Comparison of ENCODE assay signal across 25 cellular contexts in genomic region chr14:105493921-105494605, GRCh38. TPM values are rescaled to one million over a fixed set of nuclear protein-coding genes. Genes with fewer than 3 reads are reported as not detected.
DNase-seq lines count a peak whose midpoint lies in the region; ATAC-seq and TF ChIP-seq lines count a peak whose summit lies in the region.
"Had no signal": no experiment of that assay in that cellular context is flagged by ENCODE, and none has a peak within 500 bp of the region (broad histone marks: within the 10 kb centered on the region; RNA-seq: fewer than 3 reads in every experiment).

No MANE protein-coding gene starts in this region.

- H4K8ac ChIP-seq in H9 (replicated peaks; ENCODE audit: insufficient read length, low read depth, low read length) = no peak overlapping the region

- no peak overlapping the region for H3K4me3 Mint-ChIP-seq in activated CD4-positive, alpha-beta T cell treated with anti-CD3 and anti-CD28 coated beads, Interleukin-2, amount 10 ng/mL, durations not matched to agents 24 days and 14 days
- H3K4me3 Mint-ChIP-seq in H9 = no peak overlapping the region
- H3K4me3 Mint-ChIP-seq: activated naive CD8-positive, alpha-beta T cell treated with anti-CD3 and anti-CD28 coated beads for 36 hours had no signal

- no peak overlapping the region for H3T11ph ChIP-seq in H9 (ENCODE audit: low read length)

- no peaks in the 10 kb centered on the region for H3K27me3 Mint-ChIP-seq in activated CD4-positive, alpha-beta T cell treated with anti-CD3 and anti-CD28 coated beads, Interleukin-2, amount 10 ng/mL, durations not matched to agents 24 days and 14 days
- peaks cover 6% of the 10 kb centered on the region for H3K27me3 Mint-ChIP-seq in H9 (ENCODE audit: low read depth)
- H3K27me3 Mint-ChIP-seq: activated naive CD8-positive, alpha-beta T cell treated with anti-CD3 and anti-CD28 coated beads for 36 hours; stimulated activated naive CD8-positive, alpha-beta T cell treated with anti-CD3 and anti-CD28 coated beads, Interleukin-15, amount 100 ng/mL, for 72 hours had no signal

- no peaks in the 10 kb centered on the region for H3K9me3 Mint-ChIP-seq in activated CD4-positive, alpha-beta T cell treated with anti-CD3 and anti-CD28 coated beads, Interleukin-2, amount 10 ng/mL, durations not matched to agents 24 days and 14 days
- H3K9me3 Mint-ChIP-seq in H9 = peaks cover 0 to 4% of the 10 kb centered on the region in 2 experiments; a peak in 1 of 5 replicates
- H3K9me3 Mint-ChIP-seq: activated naive CD8-positive, alpha-beta T cell treated with anti-CD3 and anti-CD28 coated beads for 36 hours; stimulated activated naive CD8-positive, alpha-beta T cell treated with anti-CD3 and anti-CD28 coated beads, Interleukin-15, amount 100 ng/mL, for 72 hours; T-helper 1 cell treated with Interleukin-12 subunit alpha and Interleukin-12 subunit beta and Interleukin-4 antibody, amounts not matched to agents 30 μg/mL and 1 μg/mL, for 36 hours had no signal

- H3K9me3 ChIP-seq in H9 (ENCODE audit: control insufficient read depth, low read depth, low read length) (no peaks in the 10 kb centered on the region), right cardiac atrium (ENCODE audit: control insufficient read depth, low read length) (no peaks in the 10 kb centered on the region)
- H3K9me3 ChIP-seq: BLaER1 treated with 17β-estradiol and CSF1 and Interleukin-3, amounts not matched to agents 10 nM and 100 nM; breast epithelium; SJCRH30 had no signal

- H3K9ac ChIP-seq in H9 (ENCODE audit: extremely low read depth, insufficient read length, low read length) = no peak overlapping the region
- H3K9ac ChIP-seq: BLaER1 treated with 17β-estradiol and CSF1 and Interleukin-3, amounts not matched to agents 10 nM and 100 nM had no signal

- no peak overlapping the region for H3K27ac Mint-ChIP-seq in activated CD4-positive, alpha-beta T cell treated with anti-CD3 and anti-CD28 coated beads, Interleukin-2, amount 10 ng/mL, durations not matched to agents 24 days and 14 days
- no peak overlapping the region for H3K27ac Mint-ChIP-seq in H9
- H3K27ac Mint-ChIP-seq: activated naive CD8-positive, alpha-beta T cell treated with anti-CD3 and anti-CD28 coated beads for 36 hours; stimulated activated naive CD8-positive, alpha-beta T cell treated with anti-CD3 and anti-CD28 coated beads, Interleukin-15, amount 100 ng/mL, for 72 hours; T-helper 1 cell treated with Interleukin-12 subunit alpha and Interleukin-12 subunit beta and Interleukin-4 antibody, amounts not matched to agents 30 μg/mL and 1 μg/mL, for 36 hours had no signal

- no peaks in the 10 kb centered on the region for H3K79me1 ChIP-seq in H9 (ENCODE audit: insufficient read depth, low read depth, low read length, poor library complexity, severe bottlenecking)

- H3K23me2 ChIP-seq in H9 (ENCODE audit: insufficient read length, low read depth, low read length, poor library complexity, severe bottlenecking) = peaks cover 3% of the 10 kb centered on the region

- no peak overlapping the region for H3K18ac ChIP-seq in H9 (ENCODE audit: insufficient read length, low read depth, low read length)

- H3K4me1 ChIP-seq in H9 (ENCODE audit: insufficient read depth, low read length) (no peaks in the 10 kb centered on the region), right cardiac atrium (ENCODE audit: control insufficient read depth, insufficient read depth, low read length) (no peaks in the 10 kb centered on the region)

- no peak for TF ChIP-seq CTCF in H9 (conservative IDR thresholded peaks at IDR 0.05)

- H3K4me3 ChIP-seq in right cardiac atrium (ENCODE audit: low read length) = no peak overlapping the region
- H3K4me3 ChIP-seq: BLaER1 treated with 17β-estradiol and CSF1 and Interleukin-3, amounts not matched to agents 10 nM and 100 nM; breast epithelium; SJCRH30 had no signal

- no peak overlapping the region for H3K56ac ChIP-seq in H9 (ENCODE audit: insufficient read length, low read depth, low read length)

- H2AFZ ChIP-seq in H9 (ENCODE audit: low read length) = no peak overlapping the region

- no peak overlapping the region for H4K91ac ChIP-seq in H9 (ENCODE audit: insufficient read length, low read depth, low read length)

- no peak overlapping the region for H3K23ac ChIP-seq in H9 (ENCODE audit: insufficient read length, low read depth, low read length)

- DNase-seq in activated CD4-positive, alpha-beta T cell treated with anti-CD3 and anti-CD28 coated beads, Interleukin-2, amount 10 ng/mL, durations not matched to agents 24 days and 14 days = peak; percentile 61
- DNase-seq in activated CD4-positive, alpha-beta T cell treated with anti-CD3 and anti-CD28 coated beads, Interleukin-2, amount 50 U/mL, for 48 hours = no peak
- DNase-seq in H9 (peak; percentile 20), right cardiac atrium (peak in 2 of 3 donors; percentile 54 to 70), sciatic nerve (ENCODE audit: low spot score) (peak; percentile 51), midbrain (lab: John Stamatoyannopoulos, UW) (no peak)
- DNase-seq: activated CD4-positive, alpha-beta T cell treated with anti-CD3 and anti-CD28 coated beads, Interleukin-2, amount 50 U/mL, for 4 hours; activated naive CD8-positive, alpha-beta T cell treated with anti-CD3 and anti-CD28 coated beads for 36 hours; DMS153; foreskin keratinocyte; IMR-90; NCI-H146; NCI-H2227 treated with DMSO at 0.1 percent for 48 hours; nucleus accumbens; SJCRH30; stimulated activated naive CD8-positive, alpha-beta T cell treated with anti-CD3 and anti-CD28 coated beads, Interleukin-15, amount 100 ng/mL, for 72 hours; trophoblast cell had no signal

- H3K79me2 ChIP-seq in H9 (ENCODE audit: insufficient read depth, low read length) = no peaks in the 10 kb centered on the region

- no peaks in the 10 kb centered on the region for H4K20me1 ChIP-seq in H9 (ENCODE audit: control insufficient read depth, insufficient read depth, insufficient read length)

- H2AK5ac ChIP-seq in H9 (ENCODE audit: insufficient read length, low read length) = no peak overlapping the region

- ATAC-seq in right cardiac atrium = no peak
- ATAC-seq in sciatic nerve = no peak
- no peak for ATAC-seq in HG02763 (IDR thresholded peaks at IDR 0.05; ENCODE audit: unreplicated experiment)
- ATAC-seq in HG03280 (IDR thresholded peaks at IDR 0.05; ENCODE audit: unreplicated experiment) = no peak
- ATAC-seq: foreskin keratinocyte; stimulated activated naive CD8-positive, alpha-beta T cell treated with anti-CD3 and anti-CD28 coated beads, Interleukin-15, amount 100 ng/mL, for 72 hours had no signal

- WGBS in H9 (ENCODE audit: extremely low coverage, insufficient read length, low lambda C conversion rate) = no CpG with 5 or more reads among the region's 16 CpGs
- WGBS in right cardiac atrium = 89% methylated on average over 16 of the region's 16 CpGs

- no peak overlapping the region for H4K5ac ChIP-seq in H9 (ENCODE audit: insufficient read length, low read depth, low read length)

- H3K14ac ChIP-seq in H9 (ENCODE audit: insufficient read depth, low read length) = no peak overlapping the region

- no peak overlapping the region for H3K4ac ChIP-seq in H9 (ENCODE audit: low read depth, low read length)

- no peak overlapping the region for H2BK20ac ChIP-seq in H9 (ENCODE audit: low read depth, low read length, poor library complexity, severe bottlenecking)

- no peak overlapping the region for H2BK12ac ChIP-seq in H9 (ENCODE audit: insufficient read length, low read depth, low read length)

- H3K36me3 Mint-ChIP-seq in activated CD4-positive, alpha-beta T cell treated with anti-CD3 and anti-CD28 coated beads, Interleukin-2, amount 10 ng/mL, durations not matched to agents 24 days and 14 days (ENCODE audit: low read depth) = peaks cover 4% of the 10 kb centered on the region
- H3K36me3 Mint-ChIP-seq in H9 (ENCODE audit: insufficient read depth in 1 of 3, low read depth in 3 of 3) = peaks cover 0 to 5% (median 0%) of the 10 kb centered on the region in 3 experiments; a peak in 3 of 7 replicates
- H3K36me3 Mint-ChIP-seq: activated naive CD8-positive, alpha-beta T cell treated with anti-CD3 and anti-CD28 coated beads for 36 hours had no signal

- H3K4me1 Mint-ChIP-seq in activated CD4-positive, alpha-beta T cell treated with anti-CD3 and anti-CD28 coated beads, Interleukin-2, amount 10 ng/mL, durations not matched to agents 24 days and 14 days = peaks cover 9% of the 10 kb centered on the region
- peaks cover 4 to 13% of the 10 kb centered on the region in 2 experiments for H3K4me1 Mint-ChIP-seq in H9

- H3K27ac ChIP-seq in H9 (ENCODE audit: insufficient read length, low read depth, low read length) = no peak overlapping the region
- no peak overlapping the region for H3K27ac ChIP-seq in right cardiac atrium (ENCODE audit: low read length)
- H3K27ac ChIP-seq: BLaER1 treated with 17β-estradiol and CSF1 and Interleukin-3, amounts not matched to agents 10 nM and 100 nM; breast epithelium; epithelial cell of prostate; foreskin keratinocyte; SJCRH30 had no signal

- H3K27me3 ChIP-seq in H9 (ENCODE audit: insufficient read depth, low read length) (no peaks in the 10 kb centered on the region), right cardiac atrium (ENCODE audit: control insufficient read depth, insufficient read depth) (no peaks in the 10 kb centered on the region)
- H3K27me3 ChIP-seq: BLaER1 treated with 17β-estradiol and CSF1 and Interleukin-3, amounts not matched to agents 10 nM and 100 nM; breast epithelium; foreskin keratinocyte; SJCRH30 had no signal

- H2BK120ac ChIP-seq in H9 (ENCODE audit: low read depth, low read length, poor library complexity, severe bottlenecking) = no peak overlapping the region

- H2BK5ac ChIP-seq in H9 (ENCODE audit: insufficient read length, low read length) = no peak overlapping the region

- no peak overlapping the region for H2BK15ac ChIP-seq in H9 (ENCODE audit: low read depth, low read length)

- intact Hi-C loops in activated CD4-positive, alpha-beta T cell treated with anti-CD3 and anti-CD28 coated beads, Interleukin-2, amount 10 ng/mL, durations not matched to agents 24 days and 14 days (cut with micrococcal nuclease) = loop anchor here (5.0 kb wide), 2 partner anchors 402 to 427 kb away; partner anchors contain the start of gene GPR132
- intact Hi-C loops in right cardiac atrium (cut with DNase I) = loop anchor here in 1 of 4 donors (5.0 kb wide), 1 partner anchor 122 kb away; no protein-coding TSS in a partner anchor
- intact Hi-C loops in sciatic nerve (cut with DNase I) = no loop called here

- H3K4me2 ChIP-seq in H9 (ENCODE audit: insufficient read depth, insufficient read length, low read length) = no peak overlapping the region
- H3K4me2 ChIP-seq: BLaER1 treated with 17β-estradiol and CSF1 and Interleukin-3, amounts not matched to agents 10 nM and 100 nM had no signal

RNA-seq across cellular contexts. Expression of gene TEDC1, which starts 3.0 kb away (rescaled TPM):
- 41.4 and 43.3 TPM in 2 replicates for total RNA-seq in activated CD4-positive, alpha-beta T cell treated with anti-CD3 and anti-CD28 coated beads, Interleukin-2, amount 10 ng/mL, durations not matched to agents 24 days and 14 days
- total RNA-seq in H9 (2021) (26.2 TPM in 2 replicates), right cardiac atrium (1 to 10 TPM; 5.2 to 6.9 (median 5.8) TPM), sciatic nerve (14.1 TPM)
- 6.5 TPM for polyA plus RNA-seq in right cardiac atrium

RNA-seq across cellular contexts. Expression of gene CRIP1, which starts 7.4 kb away (rescaled TPM):
- 99.3 and 110 TPM in 2 replicates for total RNA-seq in activated CD4-positive, alpha-beta T cell treated with anti-CD3 and anti-CD28 coated beads, Interleukin-2, amount 10 ng/mL, durations not matched to agents 24 days and 14 days
- 6.9 and 8.8 TPM in 2 replicates for total RNA-seq in H9 (2021)
- total RNA-seq in right cardiac atrium = 100 to 1,000 TPM; 161 to 218 (median 192) TPM
- 243 TPM for polyA plus RNA-seq in right cardiac atrium
- total RNA-seq in sciatic nerve = 112 TPM
- total RNA-seq: H4, IMR-90, M059J had no signal

RNA-seq across cellular contexts. Expression of gene CRIP2, which starts 19.4 kb away (rescaled TPM):
- total RNA-seq in activated CD4-positive, alpha-beta T cell treated with anti-CD3 and anti-CD28 coated beads, Interleukin-2, amount 10 ng/mL, durations not matched to agents 24 days and 14 days = 0.37 and 0.43 TPM in 2 replicates
- 5.7 and 7.2 TPM in 2 replicates for total RNA-seq in H9 (2021)
- 1,000 to 10,000 TPM; 1,091 to 1,370 (median 1,238) TPM for total RNA-seq in right cardiac atrium
- 1,790 TPM for polyA plus RNA-seq in right cardiac atrium
- 172 TPM for total RNA-seq in sciatic nerve

RNA-seq across cellular contexts. Expression of gene TMEM121, which starts 32.3 kb away (rescaled TPM):
- total RNA-seq in activated CD4-positive, alpha-beta T cell treated with anti-CD3 and anti-CD28 coated beads, Interleukin-2, amount 10 ng/mL, durations not matched to agents 24 days and 14 days = 9.1 and 10.3 TPM in 2 replicates
- total RNA-seq in H9 (2021) (1.0 and 2.6 TPM in 2 replicates), right cardiac atrium (1 to 10 TPM; 2.8 to 4.4 (median 3.6) TPM), sciatic nerve (8.7 TPM)
- polyA plus RNA-seq in right cardiac atrium = 2.3 TPM

Comparison
In these comparisons a context has a peak if more than half of its experiments do, and no peak if none do; other contexts are left out.
1. DNase-seq: peak in activated CD4-positive, alpha-beta T cell treated with anti-CD3 and anti-CD28 coated beads, Interleukin-2, amount 10 ng/mL, durations not matched to agents 24 days and 14 days (single experiment), H9 (single experiment), right cardiac atrium (2 of 3) and sciatic nerve (single experiment); none in activated CD4-positive, alpha-beta T cell treated with anti-CD3 and anti-CD28 coated beads, Interleukin-2, amount 50 U/mL, for 48 hours (0 of 2) and midbrain (single experiment).
2. RNA of gene CRIP1, which starts 7.4 kb away (total RNA-seq): 161 to 218 TPM in right cardiac atrium, 112 TPM in sciatic nerve (single experiment) and 99.3 to 110 TPM in activated CD4-positive, alpha-beta T cell treated with anti-CD3 and anti-CD28 coated beads, Interleukin-2, amount 10 ng/mL, durations not matched to agents 24 days and 14 days; 6.9 to 8.8 TPM in H9; every median in the first group is over 10 times any median in the second.
3. RNA of gene CRIP2, which starts 19.4 kb away (total RNA-seq): 1,091 to 1,370 TPM in right cardiac atrium and 172 TPM in sciatic nerve (single experiment); 5.7 to 7.2 TPM in H9 and 0.37 to 0.43 TPM in activated CD4-positive, alpha-beta T cell treated with anti-CD3 and anti-CD28 coated beads, Interleukin-2, amount 10 ng/mL, durations not matched to agents 24 days and 14 days; every median in the first group is over 10 times any median in the second.